In the genomic region with DNA sequence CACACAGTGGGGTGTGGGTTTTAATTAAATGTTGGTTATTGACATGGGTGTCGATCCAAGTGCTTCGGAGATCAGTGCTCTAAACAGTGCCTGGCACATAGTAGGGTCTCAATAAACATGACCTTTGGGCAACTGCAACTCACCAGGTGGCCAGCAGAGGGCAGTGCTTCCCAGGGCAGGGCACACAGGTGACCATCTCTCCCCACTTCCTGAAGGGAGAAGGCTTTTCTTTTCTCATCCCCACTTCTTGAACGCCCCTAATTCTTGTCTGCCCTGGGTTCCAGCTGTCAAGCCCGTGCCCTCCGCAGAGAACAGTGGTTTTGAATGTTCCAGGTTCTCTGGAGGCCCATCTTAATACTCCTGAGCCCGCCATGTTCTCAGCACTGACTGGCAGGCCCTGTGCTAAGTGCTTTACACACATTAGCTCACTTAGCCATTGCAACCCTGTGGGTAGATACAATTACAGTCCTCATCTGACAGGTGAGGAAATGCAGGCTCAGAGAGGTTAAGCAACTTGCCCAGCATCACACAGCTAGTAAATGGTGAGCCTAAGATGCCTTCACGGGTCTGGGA, we compare ENCODE assay signal across 9 cellular contexts. TPM values are rescaled to one million over a fixed set of nuclear protein-coding genes. Genes with fewer than 3 reads are reported as not detected.
A peak's percentile ranks its signal among the peaks of the same experiment; 100 is the strongest.
DNase-seq lines count a peak whose midpoint lies in the region; ATAC-seq and TF ChIP-seq lines count a peak whose summit lies in the region.
"Had no signal": no experiment of that assay in that cellular context is flagged by ENCODE, and none has a peak within 500 bp of the region (broad histone marks: within the 10 kb centered on the region; RNA-seq: fewer than 3 reads in every experiment).

No MANE protein-coding gene starts in this region.

- peaks cover 14% of the 10 kb centered on the region for H3K27me3 Mint-ChIP-seq in activated naive CD8-positive, alpha-beta T cell treated with anti-CD3 and anti-CD28 coated beads, Interleukin-2, amount 10 ng/mL, durations not matched to agents 7 days and 5 days

- DNase-seq in AG04449 (ENCODE audit: low read depth, low spot score) = no peak
- peak; percentile 59 for DNase-seq in GM19238 (ENCODE audit: insufficient read length, low spot score)
- peak; percentile 84 for DNase-seq in activated naive CD8-positive, alpha-beta T cell treated with anti-CD3 and anti-CD28 coated beads, Interleukin-2, amount 10 ng/mL, durations not matched to agents 7 days and 5 days
- DNase-seq in iPS-NIHi11 (ENCODE audit: low spot score) = peak; percentile 80
- peak; percentile 18 to 70 (median 54) for DNase-seq in stimulated activated CD4-positive, alpha-beta T cell treated with anti-CD3 and anti-CD28 coated beads, TNF-alpha, amount 100 ng/mL, for 1 hour (ENCODE audit: low read depth in 3 of 3, low spot score in 1 of 3)

- no peak overlapping the region for H3K4me3 ChIP-seq in AG04449 (ENCODE audit: low read depth, low read length)

- CTCF ChIA-PET in AG04449 (lab: Yijun Ruan, JAX) = interaction anchor here (0.6 to 36.9 kb wide), 43 partner anchors 14 to 935 kb away, joined by 3 to 1419 read pairs (median 4); a partner anchor contains a TSS

- peak; percentile 97 for TF ChIP-seq CTCF in AG04449 (IDR thresholded peaks at IDR 0.05; ENCODE audit: insufficient read depth, low read length, missing control alignments)

- POLR2A ChIA-PET in AG04449 (lab: Yijun Ruan, JAX) = no interaction called here
- POLR2A ChIA-PET in activated naive CD8-positive, alpha-beta T cell treated with anti-CD3 and anti-CD28 coated beads, Interleukin-2, amount 10 ng/mL, durations not matched to agents 7 days and 5 days (lab: Charles Lee) = interaction anchor here (0.6 to 4.8 kb wide), 9 partner anchors 14 to 96 kb away, joined by 3 to 37 read pairs (median 4); no protein-coding TSS in a partner anchor

- peaks cover 16% of the 10 kb centered on the region for H3K4me1 Mint-ChIP-seq in activated naive CD8-positive, alpha-beta T cell treated with anti-CD3 and anti-CD28 coated beads, Interleukin-2, amount 10 ng/mL, durations not matched to agents 7 days and 5 days

- no peaks in the 10 kb centered on the region for H3K36me3 Mint-ChIP-seq in activated naive CD8-positive, alpha-beta T cell treated with anti-CD3 and anti-CD28 coated beads, Interleukin-2, amount 10 ng/mL, durations not matched to agents 7 days and 5 days

- no peaks in the 10 kb centered on the region for H3K9me3 Mint-ChIP-seq in activated naive CD8-positive, alpha-beta T cell treated with anti-CD3 and anti-CD28 coated beads, Interleukin-2, amount 10 ng/mL, durations not matched to agents 7 days and 5 days

- no peak overlapping the region for H3K27ac Mint-ChIP-seq in activated naive CD8-positive, alpha-beta T cell treated with anti-CD3 and anti-CD28 coated beads, Interleukin-2, amount 10 ng/mL, durations not matched to agents 7 days and 5 days

- H3K4me3 Mint-ChIP-seq in activated naive CD8-positive, alpha-beta T cell treated with anti-CD3 and anti-CD28 coated beads, Interleukin-2, amount 10 ng/mL, durations not matched to agents 7 days and 5 days = no peak overlapping the region

- peak; percentile 48; the same call in 2 of the 3 replicates for ATAC-seq in SK-N-SH treated with all-trans-retinoic acid at 6 μM for 48 hours
- peak; percentile 23 for ATAC-seq in activated naive CD8-positive, alpha-beta T cell treated with anti-CD3 and anti-CD28 coated beads, Interleukin-2, amount 10 ng/mL, durations not matched to agents 7 days and 5 days (ENCODE audit: low read depth)
- ATAC-seq in GM18867 (IDR thresholded peaks at IDR 0.05; ENCODE audit: unreplicated experiment) = no peak
- ATAC-seq in HG02870 (IDR thresholded peaks at IDR 0.05; ENCODE audit: unreplicated experiment) = no peak

TF ChIP-seq in SK-N-SH treated with all-trans-retinoic acid at 6 μM for 48 hours, 23 proteins besides CTCF, POLR2A, EP300 and RAD21 (continues in another document):
- TF ChIP-seq GLIS3 (CRISPR knock-in tag; IDR thresholded peaks at IDR 0.05) (no peak), ZFP30 (CRISPR knock-in tag; IDR thresholded peaks at IDR 0.05) (no peak), PPARA (CRISPR knock-in tag; IDR thresholded peaks at IDR 0.05; ENCODE audit: borderline replicate concordance) (no peak), TOX (CRISPR knock-in tag; IDR thresholded peaks at IDR 0.05; ENCODE audit: borderline replicate concordance) (no peak), TCF4 (CRISPR knock-in tag; IDR thresholded peaks at IDR 0.05; ENCODE audit: borderline replicate concordance) (no peak), OSR1 (CRISPR knock-in tag; IDR thresholded peaks at IDR 0.05) (no peak), RARB (CRISPR knock-in tag; IDR thresholded peaks at IDR 0.05) (no peak), ARNTL (CRISPR knock-in tag; IDR thresholded peaks at IDR 0.05; ENCODE audit: borderline replicate concordance, low read depth) (no peak), ZFP3 (CRISPR knock-in tag; IDR thresholded peaks at IDR 0.05) (no peak)
- TF ChIP-seq, protein P1, sequence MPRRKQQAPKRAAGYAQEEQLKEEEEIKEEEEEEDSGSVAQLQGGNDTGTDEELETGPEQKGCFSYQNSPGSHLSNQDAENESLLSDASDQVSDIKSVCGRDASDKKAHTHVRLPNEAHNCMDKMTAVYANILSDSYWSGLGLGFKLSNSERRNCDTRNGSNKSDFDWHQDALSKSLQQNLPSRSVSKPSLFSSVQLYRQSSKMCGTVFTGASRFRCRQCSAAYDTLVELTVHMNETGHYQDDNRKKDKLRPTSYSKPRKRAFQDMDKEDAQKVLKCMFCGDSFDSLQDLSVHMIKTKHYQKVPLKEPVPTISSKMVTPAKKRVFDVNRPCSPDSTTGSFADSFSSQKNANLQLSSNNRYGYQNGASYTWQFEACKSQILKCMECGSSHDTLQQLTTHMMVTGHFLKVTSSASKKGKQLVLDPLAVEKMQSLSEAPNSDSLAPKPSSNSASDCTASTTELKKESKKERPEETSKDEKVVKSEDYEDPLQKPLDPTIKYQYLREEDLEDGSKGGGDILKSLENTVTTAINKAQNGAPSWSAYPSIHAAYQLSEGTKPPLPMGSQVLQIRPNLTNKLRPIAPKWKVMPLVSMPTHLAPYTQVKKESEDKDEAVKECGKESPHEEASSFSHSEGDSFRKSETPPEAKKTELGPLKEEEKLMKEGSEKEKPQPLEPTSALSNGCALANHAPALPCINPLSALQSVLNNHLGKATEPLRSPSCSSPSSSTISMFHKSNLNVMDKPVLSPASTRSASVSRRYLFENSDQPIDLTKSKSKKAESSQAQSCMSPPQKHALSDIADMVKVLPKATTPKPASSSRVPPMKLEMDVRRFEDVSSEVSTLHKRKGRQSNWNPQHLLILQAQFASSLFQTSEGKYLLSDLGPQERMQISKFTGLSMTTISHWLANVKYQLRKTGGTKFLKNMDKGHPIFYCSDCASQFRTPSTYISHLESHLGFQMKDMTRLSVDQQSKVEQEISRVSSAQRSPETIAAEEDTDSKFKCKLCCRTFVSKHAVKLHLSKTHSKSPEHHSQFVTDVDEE (CRISPR knock-in tag; IDR thresholded peaks at IDR 0.05) = no peak
- TF ChIP-seq, protein P2, sequence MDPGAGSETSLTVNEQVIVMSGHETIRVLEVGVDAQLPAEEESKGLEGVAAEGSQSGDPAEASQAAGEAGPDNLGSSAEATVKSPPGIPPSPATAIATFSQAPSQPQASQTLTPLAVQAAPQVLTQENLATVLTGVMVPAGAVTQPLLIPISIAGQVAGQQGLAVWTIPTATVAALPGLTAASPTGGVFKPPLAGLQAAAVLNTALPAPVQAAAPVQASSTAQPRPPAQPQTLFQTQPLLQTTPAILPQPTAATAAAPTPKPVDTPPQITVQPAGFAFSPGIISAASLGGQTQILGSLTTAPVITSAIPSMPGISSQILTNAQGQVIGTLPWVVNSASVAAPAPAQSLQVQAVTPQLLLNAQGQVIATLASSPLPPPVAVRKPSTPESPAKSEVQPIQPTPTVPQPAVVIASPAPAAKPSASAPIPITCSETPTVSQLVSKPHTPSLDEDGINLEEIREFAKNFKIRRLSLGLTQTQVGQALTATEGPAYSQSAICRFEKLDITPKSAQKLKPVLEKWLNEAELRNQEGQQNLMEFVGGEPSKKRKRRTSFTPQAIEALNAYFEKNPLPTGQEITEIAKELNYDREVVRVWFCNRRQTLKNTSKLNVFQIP (CRISPR knock-in tag; IDR thresholded peaks at IDR 0.05; ENCODE audit: borderline replicate concordance, low read depth) = no peak
- TF ChIP-seq, protein P3, sequence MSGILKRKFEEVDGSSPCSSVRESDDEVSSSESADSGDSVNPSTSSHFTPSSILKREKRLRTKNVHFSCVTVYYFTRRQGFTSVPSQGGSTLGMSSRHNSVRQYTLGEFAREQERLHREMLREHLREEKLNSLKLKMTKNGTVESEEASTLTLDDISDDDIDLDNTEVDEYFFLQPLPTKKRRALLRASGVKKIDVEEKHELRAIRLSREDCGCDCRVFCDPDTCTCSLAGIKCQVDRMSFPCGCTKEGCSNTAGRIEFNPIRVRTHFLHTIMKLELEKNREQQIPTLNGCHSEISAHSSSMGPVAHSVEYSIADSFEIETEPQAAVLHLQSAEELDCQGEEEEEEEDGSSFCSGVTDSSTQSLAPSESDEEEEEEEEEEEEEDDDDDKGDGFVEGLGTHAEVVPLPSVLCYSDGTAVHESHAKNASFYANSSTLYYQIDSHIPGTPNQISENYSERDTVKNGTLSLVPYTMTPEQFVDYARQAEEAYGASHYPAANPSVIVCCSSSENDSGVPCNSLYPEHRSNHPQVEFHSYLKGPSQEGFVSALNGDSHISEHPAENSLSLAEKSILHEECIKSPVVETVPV (CRISPR knock-in tag; IDR thresholded peaks at IDR 0.05) = no peak

RNA-seq across cellular contexts. Expression of a gene that starts 16.3 kb away (rescaled TPM):
- total RNA-seq in activated naive CD8-positive, alpha-beta T cell treated with anti-CD3 and anti-CD28 coated beads, Interleukin-2, amount 10 ng/mL, durations not matched to agents 7 days and 5 days = 1 to 10 TPM in 1 of 2 experiments, under 1 TPM in 1; 0.94 to 1.1 TPM

RNA-seq across cellular contexts. Expression of a gene that starts 17.0 kb away (rescaled TPM):
- under 1 TPM in 1 of 2 experiments, not detected in 1; 0.30 TPM for total RNA-seq in activated naive CD8-positive, alpha-beta T cell treated with anti-CD3 and anti-CD28 coated beads, Interleukin-2, amount 10 ng/mL, durations not matched to agents 7 days and 5 days
- total RNA-seq: mononuclear cell had no signal

RNA-seq across cellular contexts. Expression of a gene that starts 30.7 kb away (rescaled TPM):
- 10 to 100 TPM; 13.4 to 13.9 TPM for total RNA-seq in activated naive CD8-positive, alpha-beta T cell treated with anti-CD3 and anti-CD28 coated beads, Interleukin-2, amount 10 ng/mL, durations not matched to agents 7 days and 5 days

RNA-seq across cellular contexts. Expression of a gene that starts 36.5 kb away (rescaled TPM):
- 10 to 100 TPM; 36.0 to 41.1 TPM for total RNA-seq in activated naive CD8-positive, alpha-beta T cell treated with anti-CD3 and anti-CD28 coated beads, Interleukin-2, amount 10 ng/mL, durations not matched to agents 7 days and 5 days

Comparison
In these comparisons a context has a peak if more than half of its experiments do, and no peak if none do; other contexts are left out.
1. ATAC-seq: peak in SK-N-SH treated with all-trans-retinoic acid at 6 μM for 48 hours (single experiment) and activated naive CD8-positive, alpha-beta T cell treated with anti-CD3 and anti-CD28 coated beads, Interleukin-2, amount 10 ng/mL, durations not matched to agents 7 days and 5 days (single experiment); none in GM18867 (single experiment) and HG02870 (single experiment).